8 cellular contexts compared by ENCODE assay signal in the genomic region with DNA sequence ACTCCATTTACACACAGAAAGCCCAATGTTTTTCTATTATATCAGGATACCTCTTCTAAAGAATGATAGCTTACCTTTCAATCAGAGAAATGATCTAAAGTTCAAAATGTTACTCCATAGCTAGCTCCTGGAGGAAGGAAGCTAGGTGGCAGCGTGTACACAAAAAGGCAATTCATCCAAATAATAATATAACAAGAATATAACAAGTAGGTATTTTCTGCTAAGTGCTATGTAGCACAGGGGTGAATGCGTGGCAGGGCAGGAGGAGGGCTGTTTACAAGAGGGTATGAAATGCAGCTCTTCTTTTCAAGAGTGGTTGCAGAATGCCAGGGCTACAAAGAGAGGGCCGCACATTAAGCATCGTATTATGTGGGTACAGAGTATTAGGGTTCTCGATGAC. TPM values are rescaled to one million over a fixed set of nuclear protein-coding genes. Genes with fewer than 3 reads are reported as not detected.
DNase-seq lines count a peak whose midpoint lies in the region; ATAC-seq, FAIRE-seq and TF ChIP-seq lines count a peak whose summit lies in the region.

No MANE protein-coding gene starts in this region.

- H3K36me3 ChIP-seq in DND-41 (ENCODE audit: insufficient read depth, low read length) (peaks cover 3% of the 10 kb centered on the region; the same call in 1 of the 2 replicates), adrenal gland (replicated peaks in 1 of 2) (no peaks in the 10 kb centered on the region), kidney (ENCODE audit: control insufficient read depth in 1 of 2, insufficient read depth in 2 of 2, low read length in 2 of 2) (no peaks in the 10 kb centered on the region), thyroid gland (no peaks in the 10 kb centered on the region)

- intact Hi-C loops in adrenal gland (cut with DNase I) (no loop called here), kidney (cut with DNase I) (no loop called here), thyroid gland (cut with DNase I) (no loop called here)

- TF ChIP-seq CTCF in DND-41 (IDR thresholded peaks at IDR 0.05; ENCODE audit: borderline replicate concordance, extremely low read depth, low read length, poor library complexity, severe bottlenecking), result peak; percentile 44
- TF ChIP-seq CTCF in adrenal gland (IDR thresholded peaks at IDR 0.05), result no peak
- no peak for TF ChIP-seq CTCF in kidney (IDR thresholded peaks at IDR 0.05; ENCODE audit: borderline replicate concordance, extremely low read depth, insufficient read depth)
- no peak for TF ChIP-seq CTCF in thyroid gland (IDR thresholded peaks at IDR 0.05)

- no peak for FAIRE-seq in kidney (lab: Jason Lieb, UNC)

- H3K27ac ChIP-seq in DND-41 (ENCODE audit: low read length) (peak overlapping the region; percentile 94), adrenal gland (peak overlapping the region; percentile 68 to 95 (median 75)), kidney (ENCODE audit: low read depth in 2 of 2, low read length in 2 of 2) (peak overlapping the region; percentile 79 to 98), thyroid gland (peak overlapping the region; percentile 86 to 93 (median 91))

- H3K4me3 ChIP-seq in DND-41 (ENCODE audit: low read depth in 1 of 2, low read length in 2 of 2) (peak overlapping the region; percentile 23 to 91; a peak in 3 of 4 replicates), adrenal gland (peak overlapping the region in 2 of 4 donors; percentile 75 to 90), kidney (ENCODE audit: low read length in 2 of 2) (peak overlapping the region; percentile 96 to 100), thyroid gland (replicated peaks in 1 of 3) (peak overlapping the region in 1 of 3 donors; percentile 25)

- TF ChIP-seq POLR2A in adrenal gland (IDR thresholded peaks at IDR 0.05), result no peak
- no peak for TF ChIP-seq POLR2A in thyroid gland (IDR thresholded peaks at IDR 0.05)

- H3K4me1 ChIP-seq in DND-41 (ENCODE audit: insufficient read depth, low read length) (peaks cover 42% of the 10 kb centered on the region), adrenal gland (replicated peaks in 1 of 2) (peaks cover 8 to 38% of the 10 kb centered on the region in 2 donors), kidney (ENCODE audit: control insufficient read depth in 1 of 2, insufficient read depth in 1 of 2, low read depth in 1 of 2, low read length in 2 of 2) (peaks cover 0 to 4% of the 10 kb centered on the region in 2 donors), thyroid gland (peaks cover 19 to 25% of the 10 kb centered on the region in 2 donors)

- peak overlapping the region; percentile 87 for H2AFZ ChIP-seq in DND-41 (ENCODE audit: low read depth, low read length)

- H4K20me1 ChIP-seq in DND-41 (ENCODE audit: insufficient read depth, low read length), result no peaks in the 10 kb centered on the region

- H3K27me3 ChIP-seq in DND-41 (ENCODE audit: insufficient read depth, low read length, poor library complexity), result no peaks in the 10 kb centered on the region
- H3K27me3 ChIP-seq in adrenal gland, result no peaks in the 10 kb centered on the region
- no peaks in the 10 kb centered on the region for H3K27me3 ChIP-seq in thyroid gland

- DNase-seq in DND-41 (no peak), adrenal gland (peak in 1 of 7 donors; percentile 56), kidney (no peak), thyroid gland (peak in 1 of 2 donors; percentile 12), SK-N-DZ (ENCODE audit: low spot score) (no peak), GF-D8 (lab: John Stamatoyannopoulos, UW) (no peak), AML-193 (lab: John Stamatoyannopoulos, UW) (no peak)

- H3K4me2 ChIP-seq in DND-41 (ENCODE audit: insufficient read depth, low read length), result peak overlapping the region; percentile 86

- ATAC-seq in DND-41 (ENCODE audit: insufficient read depth, low read depth) (peak; percentile 4; the same call in 2 of the 3 replicates), HG03280 (IDR thresholded peaks at IDR 0.05; ENCODE audit: unreplicated experiment) (peak; percentile 3)

- no peaks in the 10 kb centered on the region for H3K9me3 ChIP-seq in DND-41 (ENCODE audit: insufficient read depth, low read length, severe bottlenecking)
- H3K9me3 ChIP-seq in adrenal gland (replicated peaks in 1 of 3), result no peaks in the 10 kb centered on the region
- H3K9me3 ChIP-seq in kidney (ENCODE audit: control insufficient read depth in 1 of 2, low read length in 2 of 2), result no peaks in the 10 kb centered on the region
- no peaks in the 10 kb centered on the region for H3K9me3 ChIP-seq in thyroid gland

- H3K79me2 ChIP-seq in DND-41 (ENCODE audit: insufficient read depth, low read length), result peaks cover 38% of the 10 kb centered on the region

- 35 to 52% (median 44%) methylated on average over 5 of the region's 5 CpGs for WGBS in adrenal gland, 4 donors
- 42 to 51% methylated on average over 5 of the region's 5 CpGs for WGBS in thyroid gland, 2 donors

- H3K9ac ChIP-seq in DND-41 (ENCODE audit: low read depth, low read length) (peak overlapping the region; percentile 69), kidney (ENCODE audit: low read length in 2 of 2) (peak overlapping the region; percentile 49 to 67)

RNA-seq across cellular contexts. Expression of a gene that starts 0.7 kb away (rescaled TPM):
- total RNA-seq in adrenal gland (10 to 100 TPM in 1 of 8 donors, 1 to 10 TPM in 7; 3.2 to 12.7 (median 7.5) TPM), kidney (7.2 TPM), thyroid gland (1 to 10 TPM; 4.8 to 8.9 (median 6.8) TPM)
- polyA plus RNA-seq in adrenal gland (10 to 100 TPM in 1 of 3 donors, 1 to 10 TPM in 2; 4.3 to 12.6 (median 5.8) TPM), kidney (ENCODE audit: insufficient read depth, low read depth, low replicate concordance) (4.4 TPM)
- 12.5 and 14.3 TPM in 2 replicates for polyA plus RNA-seq in SK-N-DZ (2014; cell fraction: cytosol; rRNA removed)
- 6.2 and 9.1 TPM in 2 replicates for polyA plus RNA-seq in SK-N-DZ (2014; cell fraction: nucleus; rRNA removed)

RNA-seq across cellular contexts. Expression of a gene that starts 50.9 kb away (rescaled TPM):
- 1 to 10 TPM in 1 of 8 donors, under 1 TPM in 7; 0.06 to 1.2 (median 0.16) TPM for total RNA-seq in adrenal gland
- polyA plus RNA-seq in adrenal gland, result under 1 TPM; 0.03 to 0.75 (median 0.16) TPM
- total RNA-seq in kidney, result 8.7 TPM
- 0.04 TPM for polyA plus RNA-seq in kidney (ENCODE audit: insufficient read depth, low read depth, low replicate concordance)
- total RNA-seq in thyroid gland, result 1 to 10 TPM in 1 of 4 donors, under 1 TPM in 2, not detected in 1; 0.29 to 1.8 (median 0.56) TPM
- polyA plus RNA-seq in SK-N-DZ (2014; cell fraction: cytosol; rRNA removed), result 0.14 and 0.16 TPM in 2 replicates
- 0.07 and 0.25 TPM in 2 replicates for polyA plus RNA-seq in SK-N-DZ (2014; cell fraction: nucleus; rRNA removed)
